ENCODE assay signal across 8 cellular contexts in genomic region chr6:135722679-135723078, GRCh38.
DNase-seq lines count a peak whose midpoint lies in the region; ATAC-seq and TF ChIP-seq lines count a peak whose summit lies in the region.

No MANE protein-coding gene starts in this region.

- no peak for TF ChIP-seq POLR2A in esophagus squamous epithelium (IDR thresholded peaks at IDR 0.05)

- intact Hi-C loops in cardiac septum (cut with DNase I) (no loop called here), esophagus squamous epithelium (cut with DNase I) (no loop called here)

- H3K4me3 Mint-ChIP-seq in activated naive CD4-positive, alpha-beta T cell treated with anti-CD3 and anti-CD28 coated beads, Interleukin-2, amount 10 ng/mL, durations not matched to agents 7 days and 5 days: no peak overlapping the region

- H3K36me3 ChIP-seq in MG63 (no peaks in the 10 kb centered on the region), esophagus squamous epithelium (no peaks in the 10 kb centered on the region)

- H3K27ac ChIP-seq in esophagus squamous epithelium: no peak overlapping the region

- TF ChIP-seq CTCF in esophagus squamous epithelium (IDR thresholded peaks at IDR 0.05): no peak

- no peaks in the 10 kb centered on the region for H3K27me3 Mint-ChIP-seq in activated naive CD4-positive, alpha-beta T cell treated with anti-CD3 and anti-CD28 coated beads, Interleukin-2, amount 10 ng/mL, durations not matched to agents 7 days and 5 days

- peaks cover 15% of the 10 kb centered on the region for H3K9me3 ChIP-seq in MG63
- peaks cover 0 to 14% (median 12%) of the 10 kb centered on the region in 3 donors for H3K9me3 ChIP-seq in esophagus squamous epithelium

- H3K9me3 Mint-ChIP-seq in activated naive CD4-positive, alpha-beta T cell treated with anti-CD3 and anti-CD28 coated beads, Interleukin-2, amount 50 U/mL, for 72 hours: peaks cover 27 to 28% of the 10 kb centered on the region in 2 donors
- H3K9me3 Mint-ChIP-seq in activated naive CD4-positive, alpha-beta T cell treated with anti-CD3 and anti-CD28 coated beads, Interleukin-2, amount 10 ng/mL, durations not matched to agents 7 days and 5 days: peaks cover 20% of the 10 kb centered on the region

- CTCF ChIA-PET in activated naive CD4-positive, alpha-beta T cell treated with anti-CD3 and anti-CD28 coated beads, Interleukin-2, amount 10 ng/mL, durations not matched to agents 7 days and 5 days (lab: Charles Lee): no interaction called here

- peaks cover 0 to 4% (median 0%) of the 10 kb centered on the region in 3 donors for H3K4me1 ChIP-seq in esophagus squamous epithelium

- no peak overlapping the region for H3K27ac Mint-ChIP-seq in activated naive CD4-positive, alpha-beta T cell treated with anti-CD3 and anti-CD28 coated beads, Interleukin-2, amount 50 U/mL, for 72 hours
- no peak overlapping the region for H3K27ac Mint-ChIP-seq in activated naive CD4-positive, alpha-beta T cell treated with anti-CD3 and anti-CD28 coated beads, Interleukin-2, amount 10 ng/mL, durations not matched to agents 7 days and 5 days

- ATAC-seq in activated naive CD4-positive, alpha-beta T cell treated with anti-CD3 and anti-CD28 coated beads, Interleukin-2, amount 50 U/mL, for 72 hours: peak; percentile 43 to 77

- H3K4me3 ChIP-seq in MG63 (no peak overlapping the region), esophagus squamous epithelium (no peak overlapping the region)

- in situ Hi-C loops in KBM-7 (cut with MboI; ENCODE audit: low pct_unique_long_range_greater_than_20kb, low sequenced_read_pairs): no loop called here

- no peak for DNase-seq in activated naive CD4-positive, alpha-beta T cell treated with anti-CD3 and anti-CD28 coated beads, Interleukin-2, amount 50 U/mL, for 72 hours (ENCODE audit: low spot score in 2 of 2)
- DNase-seq in activated naive CD4-positive, alpha-beta T cell treated with anti-CD3 and anti-CD28 coated beads, Interleukin-2, amount 10 ng/mL, durations not matched to agents 7 days and 5 days: no peak
- DNase-seq in MG63: peak; percentile 73
- DNase-seq in fibroblast of peridontal ligament (ENCODE audit: extremely low read depth): peak; percentile 93
- peak; percentile 49 for DNase-seq in ureter (ENCODE audit: low spot score)
- no peak for DNase-seq in KBM-7
- DNase-seq in cardiac septum (ENCODE audit: low spot score): no peak
- no peak for DNase-seq in esophagus squamous epithelium (lab: John Stamatoyannopoulos, UW)

- H3K27me3 ChIP-seq in MG63: no peaks in the 10 kb centered on the region
- H3K27me3 ChIP-seq in esophagus squamous epithelium: no peaks in the 10 kb centered on the region

- peaks cover 16 to 23% of the 10 kb centered on the region in 2 donors for H3K36me3 Mint-ChIP-seq in activated naive CD4-positive, alpha-beta T cell treated with anti-CD3 and anti-CD28 coated beads, Interleukin-2, amount 50 U/mL, for 72 hours
- no peaks in the 10 kb centered on the region for H3K36me3 Mint-ChIP-seq in activated naive CD4-positive, alpha-beta T cell treated with anti-CD3 and anti-CD28 coated beads, Interleukin-2, amount 10 ng/mL, durations not matched to agents 7 days and 5 days

- 28 to 36% methylated on average over 5 of the region's 5 CpGs for WGBS in esophagus squamous epithelium, 2 donors

- H3K4me1 Mint-ChIP-seq in activated naive CD4-positive, alpha-beta T cell treated with anti-CD3 and anti-CD28 coated beads, Interleukin-2, amount 10 ng/mL, durations not matched to agents 7 days and 5 days: no peaks in the 10 kb centered on the region

Comparison
In these comparisons a context has a peak if more than half of its experiments do, and no peak if none do; other contexts are left out.
1. DNase-seq: peak in MG63 (single experiment), fibroblast of peridontal ligament (single experiment) and ureter (single experiment); none in activated naive CD4-positive, alpha-beta T cell treated with anti-CD3 and anti-CD28 coated beads, Interleukin-2, amount 50 U/mL, for 72 hours (0 of 2), activated naive CD4-positive, alpha-beta T cell treated with anti-CD3 and anti-CD28 coated beads, Interleukin-2, amount 10 ng/mL, durations not matched to agents 7 days and 5 days (single experiment), KBM-7 (single experiment), cardiac septum (single experiment) and esophagus squamous epithelium (single experiment).